Comparison of ENCODE assay signal across 8 cellular contexts in the genomic region with DNA sequence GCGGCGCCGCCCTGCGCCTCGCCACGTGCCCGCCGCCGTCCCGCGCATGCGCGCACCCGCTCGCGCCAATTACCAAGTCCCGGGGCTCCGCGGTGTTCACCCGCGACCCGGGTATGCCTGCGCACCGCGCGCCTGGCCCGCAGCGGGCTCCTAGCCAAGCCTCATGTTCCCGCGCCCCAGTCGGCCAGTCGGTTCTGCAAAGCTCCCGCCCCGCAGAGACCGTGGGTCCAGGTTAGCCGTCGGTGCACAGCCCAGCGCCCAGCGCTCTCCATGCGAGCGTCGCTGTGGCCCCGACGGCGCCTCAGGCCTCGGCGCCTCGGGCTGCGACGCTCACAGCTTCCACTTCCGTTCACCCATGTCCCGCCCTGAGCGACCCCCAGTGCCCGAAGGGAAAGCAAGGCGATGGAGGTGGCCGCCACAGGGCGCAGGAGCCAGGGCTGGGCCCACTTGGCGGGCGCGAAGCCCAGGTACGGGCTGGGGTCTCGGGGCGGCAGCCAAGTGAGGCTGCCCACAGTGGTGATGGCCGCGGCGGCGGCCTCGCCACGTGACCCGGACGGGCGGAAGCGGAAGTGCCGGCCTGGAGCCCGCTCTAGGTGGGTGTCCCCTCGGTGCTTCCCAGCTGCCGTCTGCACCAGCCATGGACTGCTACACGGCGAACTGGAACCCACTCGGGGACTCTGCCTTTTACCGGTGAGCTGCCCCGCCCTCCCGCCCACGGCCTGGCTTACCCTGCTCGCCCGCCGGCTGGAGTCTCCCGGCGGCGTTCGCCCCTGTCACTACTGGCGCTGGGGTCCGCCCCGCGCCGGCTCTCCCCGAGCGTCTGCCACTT. TPM values are rescaled to one million over a fixed set of nuclear protein-coding genes. Genes with fewer than 3 reads are reported as not detected.
DNase-seq lines count a peak whose midpoint lies in the region; ATAC-seq and TF ChIP-seq lines count a peak whose summit lies in the region.

A gene with protein sequence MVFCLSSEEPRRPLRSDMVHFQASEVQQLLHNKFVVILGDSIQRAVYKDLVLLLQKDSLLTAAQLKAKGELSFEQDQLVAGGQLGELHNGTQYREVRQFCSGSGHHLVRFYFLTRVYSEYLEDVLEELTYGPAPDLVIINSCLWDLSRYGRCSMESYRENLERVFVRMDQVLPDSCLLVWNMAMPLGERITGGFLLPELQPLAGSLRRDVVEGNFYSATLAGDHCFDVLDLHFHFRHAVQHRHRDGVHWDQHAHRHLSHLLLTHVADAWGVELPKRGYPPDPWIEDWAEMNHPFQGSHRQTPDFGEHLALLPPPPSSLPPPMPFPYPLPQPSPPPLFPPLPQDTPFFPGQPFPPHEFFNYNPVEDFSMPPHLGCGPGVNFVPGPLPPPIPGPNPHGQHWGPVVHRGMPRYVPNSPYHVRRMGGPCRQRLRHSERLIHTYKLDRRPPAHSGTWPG (minus strand): TSS at position 518 of the 829 bp plus-strand sequence. CDS start 743 bp downstream, outside the sequence.
Gene VPS16 (plus strand): TSS at position 608 of the 829 bp plus-strand sequence. CDS start 30 bp downstream, at position 638.

- peak within 1 kb of the TSS; percentile 95 for H2BK120ac ChIP-seq in IMR-90 (ENCODE audit: low read depth, low read length)

- peak within 1 kb of the TSS; percentile 98 for H3K4ac ChIP-seq in IMR-90 (ENCODE audit: low read depth, low read length)

- H3K36me3 ChIP-seq in IMR-90 (ENCODE audit: control insufficient read depth, insufficient read depth, low read length) (peaks cover 25% of the 10 kb centered on the region), fibroblast of lung (ENCODE audit: control insufficient read depth, insufficient read depth, low read length) (peaks cover 8% of the 10 kb centered on the region)

- peaks cover 37 to 57% of the 10 kb centered on the region in 2 experiments for H3K79me1 ChIP-seq in IMR-90 (ENCODE audit: low read depth in 1 of 2, low read length in 2 of 2)

- H3K9me3 ChIP-seq in IMR-90 (ENCODE audit: control insufficient read depth, insufficient read depth, low read length) (no peaks in the 10 kb centered on the region), fibroblast of lung (ENCODE audit: control insufficient read depth, insufficient read depth, low read depth, low read length) (no peaks in the 10 kb centered on the region)

- no peak for TF ChIP-seq POLR2A in IMR-90 (IDR thresholded peaks at IDR 0.05; ENCODE audit: low read depth, low read length)

- in situ Hi-C loops in IMR-90 (cut with MboI; ENCODE audit: low sequenced_read_pairs), result loop anchor here (25.0 kb wide), 1 partner anchor 328 kb away; the partner anchor contains the start of gene ZNF343

- TF ChIP-seq RAD21 in IMR-90 (IDR thresholded peaks at IDR 0.05; ENCODE audit: low read length), result no peak

- CTCF ChIA-PET in IMR-90 (lab: Yijun Ruan, JAX), result interaction anchor here (0.6 kb wide), 2 partner anchors 116 to 730 kb away, joined by 3 read pairs; no protein-coding TSS in a partner anchor

- peak within 1 kb of the TSS; percentile 85 for H3K23ac ChIP-seq in IMR-90 (ENCODE audit: low read depth, low read length)

- H3K4me1 ChIP-seq in IMR-90 (ENCODE audit: control insufficient read depth, insufficient read depth, low read length), result peaks cover 8% of the 10 kb centered on the region
- H3K4me1 ChIP-seq in fibroblast of lung (ENCODE audit: control insufficient read depth, extremely low read depth, insufficient read depth, low read length), result no peaks in the 10 kb centered on the region

- H4K91ac ChIP-seq in IMR-90 (ENCODE audit: insufficient read depth, low read depth, low read length), result peak within 1 kb of the TSS; percentile 97

- peak within 1 kb of the TSS; percentile 82 to 96 (median 94) for H3K27ac Mint-ChIP-seq in naive thymus-derived CD8-positive, alpha-beta T cell

- peak within 1 kb of the TSS; percentile 99 for H4K5ac ChIP-seq in IMR-90 (ENCODE audit: low read depth, low read length)

- peak within 1 kb of the TSS; percentile 90 for H3K56ac ChIP-seq in IMR-90 (ENCODE audit: extremely low read depth, insufficient read depth, low read length)

- H2BK5ac ChIP-seq in IMR-90 (ENCODE audit: low read depth, low read length, poor library complexity, severe bottlenecking), result peak within 1 kb of the TSS; percentile 94

- peak within 1 kb of the TSS; percentile 90 for H3K18ac ChIP-seq in IMR-90 (ENCODE audit: low read depth, low read length)

- POLR2A ChIA-PET in IMR-90 (lab: Charles Lee; ENCODE audit: unreplicated experiment), result no interaction called here
- POLR2A ChIA-PET in naive thymus-derived CD8-positive, alpha-beta T cell (lab: Charles Lee), result interaction anchor here (0.6 to 3.1 kb wide), 21 partner anchors 8 to 630 kb away, joined by 3 to 26 read pairs (median 4); partner anchors contain the start of genes CPXM1, EBF4, IDH3B and NOP56

- H3K27me3 Mint-ChIP-seq in naive thymus-derived CD8-positive, alpha-beta T cell, result no peaks in the 10 kb centered on the region

- H3K4me2 ChIP-seq in IMR-90 (ENCODE audit: low read depth, low read length), result peak within 1 kb of the TSS; percentile 100
- peak within 1 kb of the TSS; percentile 86 for H3K4me2 ChIP-seq in fibroblast of lung (ENCODE audit: extremely low read depth, insufficient read depth, low read length)

- H3K9me3 Mint-ChIP-seq in naive thymus-derived CD8-positive, alpha-beta T cell, result no peaks in the 10 kb centered on the region

- H3K27me3 ChIP-seq in IMR-90 (ENCODE audit: control insufficient read depth, insufficient read depth, low read length) (no peaks in the 10 kb centered on the region), fibroblast of lung (ENCODE audit: control insufficient read depth, insufficient read depth, low read length) (no peaks in the 10 kb centered on the region)

- peaks cover 30 to 53% (median 45%) of the 10 kb centered on the region in 4 donors for H3K4me1 Mint-ChIP-seq in naive thymus-derived CD8-positive, alpha-beta T cell

- H3K4me3 Mint-ChIP-seq in naive thymus-derived CD8-positive, alpha-beta T cell, result peak within 1 kb of the TSS; percentile 79 to 91 (median 90)

- H3K9ac ChIP-seq in IMR-90 (ENCODE audit: low read depth, low read length) (peak within 1 kb of the TSS; percentile 99), fibroblast of lung (ENCODE audit: insufficient read depth, low read length) (peak within 1 kb of the TSS; percentile 95)

- peak within 1 kb of the TSS; percentile 97 to 99 for H4K8ac ChIP-seq in IMR-90 (ENCODE audit: low read depth in 2 of 2, low read length in 2 of 2)

- ATAC-seq in GM21528 (IDR thresholded peaks at IDR 0.05; ENCODE audit: low FRiP score, unreplicated experiment) (peak; percentile 97), IMR-90 (ENCODE audit: low read depth) (peak; percentile 96)
- peak; percentile 96 to 98 for ATAC-seq in naive thymus-derived CD8-positive, alpha-beta T cell

- peak within 1 kb of the TSS; percentile 83 for H2AK5ac ChIP-seq in IMR-90 (ENCODE audit: low read depth, low read length)

- intact Hi-C loops in IMR-90 (cut with micrococcal nuclease), result loop anchor here (2.0 kb wide), 1 partner anchor 40 kb away; the partner anchor contains the start of gene CPXM1

- 13% methylated on average over 61 of the region's 98 CpGs; no CpG with 5 or more reads in 1 of the 2 experiments for WGBS in IMR-90 (ENCODE audit: extremely low coverage in 2 of 2, insufficient read length in 1 of 2), 2 experiments

- H3K36me3 Mint-ChIP-seq in naive thymus-derived CD8-positive, alpha-beta T cell, result peaks cover 0 to 6% (median 0%) of the 10 kb centered on the region in 3 donors

- TF ChIP-seq CTCF in IMR-90 (conservative IDR thresholded peaks at IDR 0.05; ENCODE audit: low read depth, low read length), result no peak
- TF ChIP-seq CTCF in fibroblast of lung (conservative IDR thresholded peaks at IDR 0.05 in 1 of 2, IDR thresholded peaks at IDR 0.05 in 1 of 2; ENCODE audit: low read depth in 1 of 2, low read length in 2 of 2), result no peak

- DNase-seq in DMS153 (lab: John Stamatoyannopoulos, UW) (peak; percentile 64), IMR-90 (peak; percentile 85), RKO (ENCODE audit: low spot score) (peak; percentile 93), activated T-helper 1 cell treated with Interleukin-2 at 50 U/mL for 16 hours (ENCODE audit: low read depth) (peak; percentile 82), fibroblast of lung (ENCODE audit: low read depth in 2 of 2) (peak; percentile 85 to 86)
- DNase-seq in naive thymus-derived CD8-positive, alpha-beta T cell, result peak; percentile 84 to 93 (median 88)
- DNase-seq in stimulated activated naive CD4-positive, alpha-beta T cell (lab: John Stamatoyannopoulos, UW), result peak; percentile 80 to 90 (median 85)

- H3K27ac ChIP-seq in IMR-90 (ENCODE audit: insufficient read depth, low read length) (peak within 1 kb of the TSS; percentile 93), fibroblast of lung (ENCODE audit: insufficient read depth, low read length) (peak within 1 kb of the TSS; percentile 96)

- peak within 1 kb of the TSS; percentile 18; the same call in 1 of the 3 replicates for H2BK15ac ChIP-seq in IMR-90 (ENCODE audit: low read depth, low read length)

- peaks cover 11% of the 10 kb centered on the region for H3K79me2 ChIP-seq in fibroblast of lung (ENCODE audit: control insufficient read depth, insufficient read depth, low read length)

- peak within 1 kb of the TSS; percentile 14; the same call in 1 of the 2 replicates for H2BK20ac ChIP-seq in IMR-90 (ENCODE audit: low read depth, low read length)

- no TSS peak for BruUV-seq in IMR-90 (replicated peaks; lab: Mats Ljungman, UMichigan)

- H4K20me1 ChIP-seq in IMR-90 (ENCODE audit: insufficient read depth, low read length) (no peaks in the 10 kb centered on the region), fibroblast of lung (ENCODE audit: control insufficient read depth, extremely low read depth, insufficient read depth, low read length) (no peaks in the 10 kb centered on the region)

- dilution Hi-C loops in IMR-90 (cut with HindIII; ENCODE audit: low sequenced_read_pairs, unreplicated experiment), result no loop called here

- peak within 1 kb of the TSS; percentile 91 for H3K14ac ChIP-seq in IMR-90 (replicated peaks; ENCODE audit: low read depth, low read length)

- peak within 1 kb of the TSS; percentile 92 for H3K4me3 ChIP-seq in IMR-90 (ENCODE audit: insufficient read depth, low read depth, low read length)
- H3K4me3 ChIP-seq in fibroblast of lung (replicated peaks in 1 of 4; ENCODE audit: control extremely low read depth in 1 of 4, insufficient read depth in 1 of 4, low read depth in 3 of 4, low read length in 4 of 4), result peak within 1 kb of the TSS; percentile 73 to 92 (median 82)

- peak within 1 kb of the TSS; percentile 100 for H2AK9ac ChIP-seq in IMR-90 (replicated peaks; ENCODE audit: low read depth, low read length, poor library complexity)

- peak within 1 kb of the TSS; percentile 99 for H2AFZ ChIP-seq in IMR-90 (replicated peaks; ENCODE audit: low read length, poor library complexity)
- peak within 1 kb of the TSS; percentile 94 for H2AFZ ChIP-seq in fibroblast of lung (ENCODE audit: low read length)

- H3K9me1 ChIP-seq in IMR-90 (ENCODE audit: insufficient read depth, low read length), result peaks cover 25% of the 10 kb centered on the region

RNA-seq across cellular contexts. Expression of the first gene that starts in this region (rescaled TPM):
- 8.1 and 9.7 TPM in 2 replicates for total RNA-seq in IMR-90 (2012; rRNA removed)
- 33.4 and 37.0 TPM in 2 replicates for polyA plus RNA-seq in IMR-90 (2012; rRNA removed)
- 17.0 and 26.1 TPM in 2 replicates for polyA plus RNA-seq in IMR-90 (2012; cell fraction: cytosol; rRNA removed)
- 242 and 445 TPM in 2 replicates for polyA plus RNA-seq in IMR-90 (2012; cell fraction: nucleus; rRNA removed; ENCODE audit: low replicate concordance)
- 26.4 and 36.0 TPM in 2 replicates for total RNA-seq in fibroblast of lung
- 10.3 and 16.4 TPM in 2 replicates for polyA plus RNA-seq in fibroblast of lung
- polyA plus RNA-seq in fibroblast of lung (2012), result 18.2 and 26.9 TPM in 2 replicates
- 13.2 and 14.3 TPM in 2 replicates for polyA minus RNA-seq in fibroblast of lung (ENCODE audit: low replicate concordance)
- total RNA-seq in naive thymus-derived CD8-positive, alpha-beta T cell, result 100 to 1,000 TPM in 1 of 2 experiments, 10 to 100 TPM in 1; 89.5 to 101 TPM
- polyA plus RNA-seq in naive thymus-derived CD8-positive, alpha-beta T cell, result 10 to 100 TPM; 21.9 to 29.6 (median 23.6) TPM

RNA-seq across cellular contexts. Expression of gene VPS16, which starts in this region (rescaled TPM):
- total RNA-seq in IMR-90 (2012; rRNA removed), result 41.7 and 48.0 TPM in 2 replicates
- polyA plus RNA-seq in IMR-90 (2012; rRNA removed), result 37.6 and 38.7 TPM in 2 replicates
- polyA plus RNA-seq in IMR-90 (2012; cell fraction: cytosol; rRNA removed), result 23.6 and 24.8 TPM in 2 replicates
- polyA plus RNA-seq in IMR-90 (2012; cell fraction: nucleus; rRNA removed; ENCODE audit: low replicate concordance), result 201 and 203 TPM in 2 replicates
- total RNA-seq in fibroblast of lung, result 46.1 and 48.5 TPM in 2 replicates
- polyA plus RNA-seq in fibroblast of lung, result 32.2 and 32.9 TPM in 2 replicates
- 41.1 and 41.6 TPM in 2 replicates for polyA plus RNA-seq in fibroblast of lung (2012)
- 53.3 and 85.6 TPM in 2 replicates for polyA minus RNA-seq in fibroblast of lung (ENCODE audit: low replicate concordance)
- total RNA-seq in naive thymus-derived CD8-positive, alpha-beta T cell, result 10 to 100 TPM; 57.6 to 57.8 TPM
- polyA plus RNA-seq in naive thymus-derived CD8-positive, alpha-beta T cell, result 10 to 100 TPM; 34.6 to 40.6 (median 39.3) TPM

Comparison
In these comparisons a context has a peak if more than half of its experiments do, and no peak if none do; other contexts are left out.
1. Peak in every context shown above with its lines: DNase-seq, ATAC-seq, H3K4me3 ChIP-seq and H3K27ac ChIP-seq.